20 cellular contexts compared by ENCODE assay signal in genomic region chr9:107068581-107068980, GRCh38.
"Had no signal": no experiment of that assay in that cellular context is flagged by ENCODE, and none has a peak within 500 bp of the region (broad histone marks: within the 10 kb centered on the region; RNA-seq: fewer than 3 reads in every experiment).

No MANE protein-coding gene starts in this region.

- ATAC-seq: activated CD8-positive, alpha-beta T cell treated with anti-CD3 and anti-CD28 coated beads for 36 hours; activated T-helper 17 cell treated with anti-CD3 and anti-CD28 coated beads, Interleukin-2, amount 50 U/mL, for 72 hours; upper lobe of right lung had no signal

- H3K4me1 ChIP-seq: lower lobe of right lung, right atrium auricular region, testis, upper lobe of right lung had no signal

- H3K9me3 ChIP-seq: lower lobe of right lung, right atrium auricular region, testis, upper lobe of right lung had no signal

- DNase-seq: activated CD4-positive, alpha-beta T cell treated with anti-CD3 and anti-CD28 coated beads, Interleukin-2, amount 10 ng/mL, durations not matched to agents 24 days and 14 days; activated CD8-positive, alpha-beta T cell treated with anti-CD3 and anti-CD28 coated beads for 36 hours; activated naive CD4-positive, alpha-beta T cell treated with Interleukin-2 at 50 U/mL for 16 hours; activated naive CD8-positive, alpha-beta T cell treated with anti-CD3 and anti-CD28 coated beads, Interleukin-2, amount 10 ng/mL, durations not matched to agents 7 days and 5 days; activated T-cell treated with anti-CD3 and anti-CD28 coated beads, Interleukin-2, amount 50 U/mL, for 1 hour; central memory CD4-positive, alpha-beta T cell; foreskin melanocyte; glutamatergic neuron; hypothalamus; islet precursor cell; lower lobe of right lung; nephron progenitor cell; nucleus accumbens; T-helper 1 cell; T-helper 9 cell; testis; upper lobe of right lung had no signal

- H3K4me3 ChIP-seq: coronary artery, lower lobe of right lung, right atrium auricular region, testis, upper lobe of right lung had no signal

- H3K36me3 ChIP-seq: lower lobe of right lung, right atrium auricular region, upper lobe of right lung had no signal

- H3K27ac ChIP-seq: coronary artery, lower lobe of right lung, right atrium auricular region, testis, upper lobe of right lung had no signal

- H3K27me3 ChIP-seq: right atrium auricular region, testis, upper lobe of right lung had no signal
